1 cellular context compared by ENCODE assay signal in genomic region chr6:52154381-52154780, GRCh38.
TF ChIP-seq lines count a peak whose summit lies in the region.

No MANE protein-coding gene starts in this region.

TF ChIP-seq in H1, 55 proteins besides CTCF, POLR2A, EP300 and RAD21:
- no peak for TF ChIP-seq ATF3 (IDR thresholded peaks at IDR 0.05; ENCODE audit: insufficient read depth, low read depth, low read length)
- no peak for TF ChIP-seq KDM4A (IDR thresholded peaks at IDR 0.05; ENCODE audit: low read depth, low read length, severe bottlenecking)
- TF ChIP-seq NRF1 (IDR thresholded peaks at IDR 0.05; ENCODE audit: low read depth, low read length) = no peak
- TF ChIP-seq RBBP5 (IDR thresholded peaks at IDR 0.05; ENCODE audit: borderline replicate concordance, low read depth, low read length) = no peak
- no peak for TF ChIP-seq JUND (IDR thresholded peaks at IDR 0.05; ENCODE audit: low read length)
- TF ChIP-seq RNF2 (IDR thresholded peaks at IDR 0.05; ENCODE audit: borderline replicate concordance, low read depth, low read length, missing control alignments, poor library complexity, severe bottlenecking) = no peak
- no peak for TF ChIP-seq HDAC6 (IDR thresholded peaks at IDR 0.05; ENCODE audit: low read depth, low read length)
- no peak for TF ChIP-seq ATF2 (IDR thresholded peaks at IDR 0.05; ENCODE audit: low read length)
- no peak for TF ChIP-seq MAX (IDR thresholded peaks at IDR 0.05)
- TF ChIP-seq NANOG (IDR thresholded peaks at IDR 0.05; ENCODE audit: insufficient read depth, low read depth, low read length, poor library complexity, severe bottlenecking) = no peak
